In the genomic region with DNA sequence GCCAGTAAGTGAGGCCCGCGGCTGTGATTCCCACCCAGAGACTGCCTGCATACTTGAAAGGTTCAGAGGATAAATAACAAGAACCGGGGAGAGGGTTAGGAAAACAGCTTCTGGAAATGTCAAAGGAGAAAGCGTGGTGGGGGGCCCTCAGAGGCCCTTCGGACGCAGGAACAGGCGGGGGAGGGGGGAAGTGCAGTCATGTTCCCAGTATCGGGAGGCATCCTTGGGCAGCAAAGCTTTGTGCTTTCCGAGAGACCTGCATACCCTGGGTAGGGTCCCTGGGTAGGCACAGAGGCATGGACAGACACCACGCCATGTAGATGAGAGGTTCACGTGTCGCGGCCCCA, we compare ENCODE assay signal across 11 cellular contexts. TPM values are rescaled to one million over a fixed set of nuclear protein-coding genes. Genes with fewer than 3 reads are reported as not detected.
DNase-seq lines count a peak whose midpoint lies in the region; ATAC-seq and TF ChIP-seq lines count a peak whose summit lies in the region.
"Had no signal": no experiment of that assay in that cellular context is flagged by ENCODE, and none has a peak within 500 bp of the region (broad histone marks: within the 10 kb centered on the region; RNA-seq: fewer than 3 reads in every experiment).

No MANE protein-coding gene starts in this region.

- peak overlapping the region; percentile 73 for H3K4me3 Mint-ChIP-seq in progenitor cell of endocrine pancreas (ENCODE audit: low read depth)

- no TSS peak for BruUV-seq in A673 (replicated peaks; lab: Mats Ljungman, UMichigan)

- TF ChIP-seq CTCF in progenitor cell of endocrine pancreas (IDR thresholded peaks at IDR 0.05; ENCODE audit: unreplicated experiment) (no peak), A673 (conservative IDR thresholded peaks at IDR 0.05; ENCODE audit: low read depth, low read length) (no peak)

- H3K9me3 Mint-ChIP-seq in progenitor cell of endocrine pancreas (ENCODE audit: low read depth) = no peaks in the 10 kb centered on the region

- peaks cover 10% of the 10 kb centered on the region for H3K36me3 Mint-ChIP-seq in progenitor cell of endocrine pancreas (ENCODE audit: insufficient read depth)

- ATAC-seq in GM19351 (IDR thresholded peaks at IDR 0.05; ENCODE audit: unreplicated experiment) (no peak), HG03342 (IDR thresholded peaks at IDR 0.05; ENCODE audit: unreplicated experiment) (no peak)

- CTCF ChIA-PET in A673 (lab: Charles Lee) = no interaction called here

- H3K27ac ChIP-seq in BLaER1 (peak overlapping the region; percentile 87), A673 (ENCODE audit: low read depth, low read length, poor library complexity, severe bottlenecking) (no peak overlapping the region)
- H3K27ac ChIP-seq: KMS-11 had no signal

- H3K27me3 ChIP-seq in BLaER1 (peaks cover 22% of the 10 kb centered on the region; the same call in 1 of the 2 replicates), adipocyte (replicated peaks; ENCODE audit: control insufficient read depth, insufficient read depth, low read length) (no peaks in the 10 kb centered on the region), A673 (replicated peaks; ENCODE audit: insufficient read depth, low read depth, low read length, poor library complexity) (no peaks in the 10 kb centered on the region)

- H3K4me3 ChIP-seq in BLaER1 (peak overlapping the region; percentile 73), adipocyte (ENCODE audit: low read length) (peak overlapping the region; percentile 89), iPS-11a (ENCODE audit: low read depth, low read length) (peak overlapping the region; percentile 30), A673 (ENCODE audit: low read depth, low read length, poor library complexity, severe bottlenecking) (no peak overlapping the region)

- peaks cover 24% of the 10 kb centered on the region for H3K27me3 Mint-ChIP-seq in progenitor cell of endocrine pancreas

- peak overlapping the region; percentile 96 for H3K4me2 ChIP-seq in BLaER1
- H3K4me2 ChIP-seq: KMS-11 had no signal

- intact Hi-C loops in A673 (cut with micrococcal nuclease; ENCODE audit: unreplicated experiment) = no loop called here

- no peaks in the 10 kb centered on the region for H4K20me1 ChIP-seq in BLaER1

- no peaks in the 10 kb centered on the region for H3K9me3 ChIP-seq in BLaER1
- H3K9me3 ChIP-seq in adipocyte (ENCODE audit: control insufficient read depth, low read length) = no peaks in the 10 kb centered on the region
- no peaks in the 10 kb centered on the region for H3K9me3 ChIP-seq in A673 (ENCODE audit: low read depth, low read length, poor library complexity, severe bottlenecking)

- H3K36me3 ChIP-seq in BLaER1 (no peaks in the 10 kb centered on the region), adipocyte (ENCODE audit: control insufficient read depth, insufficient read depth, low read length, severe bottlenecking) (no peaks in the 10 kb centered on the region), A673 (ENCODE audit: insufficient read depth, low read length, poor library complexity, severe bottlenecking) (peaks cover 14% of the 10 kb centered on the region)

- H3K9ac ChIP-seq in BLaER1 (peak overlapping the region; percentile 88), adipocyte (ENCODE audit: low read length) (peak overlapping the region; percentile 93)
- H3K9ac ChIP-seq: KMS-11 had no signal

- peak overlapping the region; percentile 89 for H3K27ac Mint-ChIP-seq in progenitor cell of endocrine pancreas

- DNase-seq in adipocyte (ENCODE audit: low read depth) = no peak
- DNase-seq in progenitor cell of endocrine pancreas (ENCODE audit: low spot score, unreplicated experiment) = no peak
- DNase-seq in A673 (ENCODE audit: low spot score) = no peak
- no peak for DNase-seq in Ammon's horn (ENCODE audit: low spot score)
- DNase-seq: stimulated activated CD4-positive, alpha-beta T cell treated with anti-CD3 and anti-CD28 coated beads, Interleukin-4, amount 100 ng/mL, for 4 hours; T-helper 2 cell had no signal

- H3K4me1 ChIP-seq in BLaER1 (peaks cover 33% of the 10 kb centered on the region), adipocyte (ENCODE audit: control insufficient read depth, insufficient read depth, low read length) (peaks cover 9% of the 10 kb centered on the region), A673 (ENCODE audit: insufficient read depth, low read length, poor library complexity, severe bottlenecking) (peaks cover 6% of the 10 kb centered on the region)

- POLR2A ChIA-PET in A673 (lab: Charles Lee; ENCODE audit: low non-redundant PET) = no interaction called here

- peaks cover 28% of the 10 kb centered on the region for H3K4me1 Mint-ChIP-seq in progenitor cell of endocrine pancreas (ENCODE audit: low read depth)

RNA-seq across cellular contexts. Expression of gene EPHB3, which starts 21.4 kb away (rescaled TPM):
- total RNA-seq in progenitor cell of endocrine pancreas (11.7 and 13.4 TPM in 2 replicates), A673 (2021) (15.6 and 19.4 TPM in 2 replicates)
